8 cellular contexts compared by ENCODE assay signal in genomic region chr6:11172501-11173337, GRCh38. TPM values are rescaled to one million over a fixed set of nuclear protein-coding genes. Genes with fewer than 3 reads are reported as not detected.
DNase-seq lines count a peak whose midpoint lies in the region; FAIRE-seq and TF ChIP-seq lines count a peak whose summit lies in the region.

No MANE protein-coding gene starts in this region.

- FAIRE-seq in urothelium cell line (lab: Jason Lieb, UNC): no peak

- H3K4me1 Mint-ChIP-seq in CD8-positive, alpha-beta memory T cell: peaks cover 12 to 26% (median 15%) of the 10 kb centered on the region in 3 donors
- peaks cover 18% of the 10 kb centered on the region for H3K4me1 Mint-ChIP-seq in activated T-helper 2 cell treated with anti-CD3 and anti-CD28 coated beads, Interferon-gamma antibody, Interleukin-2, Interleukin-4, amounts not matched to agents 10 μg/mL and 5 μg/mL and 100 μg/mL, durations not matched to agents 14 hours and 24 hours and 36 hours (ENCODE audit: low read depth)

- peak; percentile 55 to 83 (median 69) for DNase-seq in CD8-positive, alpha-beta memory T cell
- DNase-seq in HFF-Myc (ENCODE audit: extremely low read depth, low read depth) (no peak), RKO (ENCODE audit: low spot score) (peak; percentile 4), globus pallidus (ENCODE audit: low spot score) (peak; percentile 42), pons (ENCODE audit: low spot score) (peak; percentile 58), urothelium cell line (ENCODE audit: low spot score) (peak; percentile 27), T1000 (lab: John Stamatoyannopoulos, UW) (no peak)
- peak; percentile 50 for DNase-seq in activated T-helper 2 cell treated with anti-CD3 and anti-CD28 coated beads, Interferon-gamma antibody, Interleukin-2, Interleukin-4, amounts not matched to agents 10 μg/mL and 5 μg/mL and 100 μg/mL, durations not matched to agents 14 hours and 24 hours and 36 hours (ENCODE audit: low spot score)

- TF ChIP-seq CTCF in HFF-Myc (IDR thresholded peaks at IDR 0.05; ENCODE audit: low read depth, low read length, missing control alignments): peak; percentile 80

- H3K27me3 Mint-ChIP-seq in CD8-positive, alpha-beta memory T cell: no peaks in the 10 kb centered on the region
- H3K27me3 Mint-ChIP-seq in activated T-helper 2 cell treated with anti-CD3 and anti-CD28 coated beads, Interferon-gamma antibody, Interleukin-2, Interleukin-4, amounts not matched to agents 10 μg/mL and 5 μg/mL and 100 μg/mL, durations not matched to agents 14 hours and 24 hours and 36 hours (ENCODE audit: low read depth): no peaks in the 10 kb centered on the region

- H3K36me3 Mint-ChIP-seq in CD8-positive, alpha-beta memory T cell: no peaks in the 10 kb centered on the region
- H3K36me3 Mint-ChIP-seq in activated T-helper 2 cell treated with anti-CD3 and anti-CD28 coated beads, Interferon-gamma antibody, Interleukin-2, Interleukin-4, amounts not matched to agents 10 μg/mL and 5 μg/mL and 100 μg/mL, durations not matched to agents 14 hours and 24 hours and 36 hours (ENCODE audit: low read depth): no peaks in the 10 kb centered on the region

- H3K4me1 ChIP-seq in CD8-positive, alpha-beta memory T cell (ENCODE audit: insufficient read depth, low read length): peaks cover 10% of the 10 kb centered on the region

- CTCF ChIA-PET in CD8-positive, alpha-beta memory T cell (lab: Charles Lee): interaction anchor here (0.5 to 12.3 kb wide), 28 partner anchors 8 to 324 kb away, joined by 3 to 154 read pairs (median 4); no protein-coding TSS in a partner anchor

- no peaks in the 10 kb centered on the region for H3K27me3 ChIP-seq in CD8-positive, alpha-beta memory T cell (ENCODE audit: insufficient read depth, low read length, poor library complexity, severe bottlenecking)

- intact Hi-C loops in activated T-helper 2 cell treated with anti-CD3 and anti-CD28 coated beads, Interferon-gamma antibody, Interleukin-2, Interleukin-4, amounts not matched to agents 10 μg/mL and 5 μg/mL and 100 μg/mL, durations not matched to agents 14 hours and 24 hours and 36 hours (cut with micrococcal nuclease): loop anchor here (1.0 to 10.0 kb wide), 3 partner anchors 28 to 324 kb away; partner anchors contain the start of gene NEDD9

- no peaks in the 10 kb centered on the region for H3K9me3 ChIP-seq in CD8-positive, alpha-beta memory T cell (ENCODE audit: low read length)

- peak overlapping the region; percentile 13 to 92 (median 62) for H3K27ac Mint-ChIP-seq in CD8-positive, alpha-beta memory T cell
- H3K27ac Mint-ChIP-seq in activated T-helper 2 cell treated with anti-CD3 and anti-CD28 coated beads, Interferon-gamma antibody, Interleukin-2, Interleukin-4, amounts not matched to agents 10 μg/mL and 5 μg/mL and 100 μg/mL, durations not matched to agents 14 hours and 24 hours and 36 hours: no peak overlapping the region

- H3K4me3 Mint-ChIP-seq in CD8-positive, alpha-beta memory T cell: peak overlapping the region in 6 of 7 donors; percentile 60 to 82 (median 68)
- H3K4me3 Mint-ChIP-seq in activated T-helper 2 cell treated with anti-CD3 and anti-CD28 coated beads, Interferon-gamma antibody, Interleukin-2, Interleukin-4, amounts not matched to agents 10 μg/mL and 5 μg/mL and 100 μg/mL, durations not matched to agents 14 hours and 24 hours and 36 hours (ENCODE audit: low read depth): peak overlapping the region; percentile 22

- no peaks in the 10 kb centered on the region for H3K9me3 Mint-ChIP-seq in CD8-positive, alpha-beta memory T cell
- no peaks in the 10 kb centered on the region for H3K9me3 Mint-ChIP-seq in activated T-helper 2 cell treated with anti-CD3 and anti-CD28 coated beads, Interferon-gamma antibody, Interleukin-2, Interleukin-4, amounts not matched to agents 10 μg/mL and 5 μg/mL and 100 μg/mL, durations not matched to agents 14 hours and 24 hours and 36 hours

- H3K27ac ChIP-seq in CD8-positive, alpha-beta memory T cell (ENCODE audit: low read depth, low read length): no peak overlapping the region

- no peaks in the 10 kb centered on the region for H3K36me3 ChIP-seq in CD8-positive, alpha-beta memory T cell (ENCODE audit: insufficient read depth, low read length)

- POLR2A ChIA-PET in CD8-positive, alpha-beta memory T cell (lab: Charles Lee): no interaction called here

- H3K4me3 ChIP-seq in CD8-positive, alpha-beta memory T cell (ENCODE audit: low read length): peak overlapping the region; percentile 1
- no peak overlapping the region for H3K4me3 ChIP-seq in HFF-Myc (replicated peaks; ENCODE audit: low read depth, low read length)

RNA-seq across cellular contexts. Expression of gene NEDD9, which starts 59.7 kb away (rescaled TPM):
- 10 to 100 TPM; 39.9 to 41.0 TPM for total RNA-seq in CD8-positive, alpha-beta memory T cell
- polyA plus RNA-seq in CD8-positive, alpha-beta memory T cell: 40.2 TPM
- total RNA-seq in activated T-helper 2 cell treated with anti-CD3 and anti-CD28 coated beads, Interferon-gamma antibody, Interleukin-2, Interleukin-4, amounts not matched to agents 10 μg/mL and 5 μg/mL and 100 μg/mL, durations not matched to agents 14 hours and 24 hours and 36 hours: 34.5 and 35.0 TPM in 2 replicates

Comparison
In these comparisons a context has a peak if more than half of its experiments do, and no peak if none do; other contexts are left out.
1. DNase-seq: peak in CD8-positive, alpha-beta memory T cell (5 of 5), RKO (single experiment), activated T-helper 2 cell treated with anti-CD3 and anti-CD28 coated beads, Interferon-gamma antibody, Interleukin-2, Interleukin-4, amounts not matched to agents 10 μg/mL and 5 μg/mL and 100 μg/mL, durations not matched to agents 14 hours and 24 hours and 36 hours (single experiment), globus pallidus (single experiment), pons (single experiment) and urothelium cell line (single experiment); none in HFF-Myc (single experiment) and T1000 (single experiment).